Comparison of ENCODE assay signal across 1 cellular context in genomic region chr16:89167425-89167941, GRCh38.
TF ChIP-seq lines count a peak whose summit lies in the region.

No MANE protein-coding gene starts in this region.

TF ChIP-seq in HEK293, 187 proteins besides CTCF, POLR2A, EP300 and RAD21 (continued from another document and continues in another):
- TF ChIP-seq OVOL3 (tag by site-specific recombination; IDR thresholded peaks at IDR 0.05), result no peak
- no peak for TF ChIP-seq PRDM6 (tag by site-specific recombination; IDR thresholded peaks at IDR 0.05)
- TF ChIP-seq ZNF146 (tag by site-specific recombination; IDR thresholded peaks at IDR 0.05), result no peak
- TF ChIP-seq ZNF514 (tag by site-specific recombination; IDR thresholded peaks at IDR 0.05), result no peak
- no peak for TF ChIP-seq ZNF175 (tag by site-specific recombination; IDR thresholded peaks at IDR 0.05)
- TF ChIP-seq REST (tag by site-specific recombination; IDR thresholded peaks at IDR 0.05), result no peak
- peak; percentile 60 for TF ChIP-seq ZBTB48 (tag by site-specific recombination; IDR thresholded peaks at IDR 0.05)
- no peak for TF ChIP-seq ZNF768 (tag by site-specific recombination; IDR thresholded peaks at IDR 0.05)
- TF ChIP-seq ZNF239 (tag by site-specific recombination; IDR thresholded peaks at IDR 0.05), result no peak
- TF ChIP-seq, protein P1, sequence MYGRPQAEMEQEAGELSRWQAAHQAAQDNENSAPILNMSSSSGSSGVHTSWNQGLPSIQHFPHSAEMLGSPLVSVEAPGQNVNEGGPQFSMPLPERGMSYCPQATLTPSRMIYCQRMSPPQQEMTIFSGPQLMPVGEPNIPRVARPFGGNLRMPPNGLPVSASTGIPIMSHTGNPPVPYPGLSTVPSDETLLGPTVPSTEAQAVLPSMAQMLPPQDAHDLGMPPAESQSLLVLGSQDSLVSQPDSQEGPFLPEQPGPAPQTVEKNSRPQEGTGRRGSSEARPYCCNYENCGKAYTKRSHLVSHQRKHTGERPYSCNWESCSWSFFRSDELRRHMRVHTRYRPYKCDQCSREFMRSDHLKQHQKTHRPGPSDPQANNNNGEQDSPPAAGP (tag by site-specific recombination; IDR thresholded peaks at IDR 0.05), result peak; percentile 90
- TF ChIP-seq ZNF473 (tag by site-specific recombination; IDR thresholded peaks at IDR 0.05), result no peak
- no peak for TF ChIP-seq ZNF610 (tag by site-specific recombination; IDR thresholded peaks at IDR 0.05; ENCODE audit: borderline replicate concordance)
- no peak for TF ChIP-seq ZNF214 (tag by site-specific recombination; IDR thresholded peaks at IDR 0.05; ENCODE audit: borderline replicate concordance)
- TF ChIP-seq RBAK (tag by site-specific recombination; IDR thresholded peaks at IDR 0.05), result no peak
- TF ChIP-seq GFI1B (tag by site-specific recombination; IDR thresholded peaks at IDR 0.05), result no peak
- TF ChIP-seq ZNF157 (tag by site-specific recombination; IDR thresholded peaks at IDR 0.05), result no peak
- no peak for TF ChIP-seq ZNF76 (tag by site-specific recombination; IDR thresholded peaks at IDR 0.05; ENCODE audit: borderline replicate concordance, low read depth)
- TF ChIP-seq AEBP2 (tag by site-specific recombination; IDR thresholded peaks at IDR 0.05; ENCODE audit: borderline replicate concordance), result no peak
- no peak for TF ChIP-seq ZNF501 (tag by site-specific recombination; IDR thresholded peaks at IDR 0.05)
- TF ChIP-seq, protein P2, sequence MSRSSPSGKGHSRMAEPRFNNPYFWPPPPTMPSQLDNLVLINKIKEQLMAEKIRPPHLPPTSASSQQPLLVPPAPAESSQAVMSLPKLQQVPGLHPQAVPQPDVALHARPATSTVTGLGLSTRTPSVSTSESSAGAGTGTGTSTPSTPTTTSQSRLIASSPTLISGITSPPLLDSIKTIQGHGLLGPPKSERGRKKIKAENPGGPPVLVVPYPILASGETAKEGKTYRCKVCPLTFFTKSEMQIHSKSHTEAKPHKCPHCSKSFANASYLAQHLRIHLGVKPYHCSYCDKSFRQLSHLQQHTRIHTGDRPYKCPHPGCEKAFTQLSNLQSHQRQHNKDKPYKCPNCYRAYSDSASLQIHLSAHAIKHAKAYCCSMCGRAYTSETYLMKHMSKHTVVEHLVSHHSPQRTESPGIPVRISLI (tag by site-specific recombination; IDR thresholded peaks at IDR 0.05), result no peak
- peak; percentile 38; the same call in 1 of the 2 replicates for TF ChIP-seq ZBTB17 (tag by site-specific recombination; IDR thresholded peaks at IDR 0.05)
- TF ChIP-seq ZBTB21 (tag by site-specific recombination; IDR thresholded peaks at IDR 0.05), result no peak
- peak; percentile 89 for TF ChIP-seq ZNF341 (tag by site-specific recombination; IDR thresholded peaks at IDR 0.05; ENCODE audit: low read depth)
- no peak for TF ChIP-seq ZNF184 (tag by site-specific recombination; IDR thresholded peaks at IDR 0.05)
- TF ChIP-seq, protein P3, sequence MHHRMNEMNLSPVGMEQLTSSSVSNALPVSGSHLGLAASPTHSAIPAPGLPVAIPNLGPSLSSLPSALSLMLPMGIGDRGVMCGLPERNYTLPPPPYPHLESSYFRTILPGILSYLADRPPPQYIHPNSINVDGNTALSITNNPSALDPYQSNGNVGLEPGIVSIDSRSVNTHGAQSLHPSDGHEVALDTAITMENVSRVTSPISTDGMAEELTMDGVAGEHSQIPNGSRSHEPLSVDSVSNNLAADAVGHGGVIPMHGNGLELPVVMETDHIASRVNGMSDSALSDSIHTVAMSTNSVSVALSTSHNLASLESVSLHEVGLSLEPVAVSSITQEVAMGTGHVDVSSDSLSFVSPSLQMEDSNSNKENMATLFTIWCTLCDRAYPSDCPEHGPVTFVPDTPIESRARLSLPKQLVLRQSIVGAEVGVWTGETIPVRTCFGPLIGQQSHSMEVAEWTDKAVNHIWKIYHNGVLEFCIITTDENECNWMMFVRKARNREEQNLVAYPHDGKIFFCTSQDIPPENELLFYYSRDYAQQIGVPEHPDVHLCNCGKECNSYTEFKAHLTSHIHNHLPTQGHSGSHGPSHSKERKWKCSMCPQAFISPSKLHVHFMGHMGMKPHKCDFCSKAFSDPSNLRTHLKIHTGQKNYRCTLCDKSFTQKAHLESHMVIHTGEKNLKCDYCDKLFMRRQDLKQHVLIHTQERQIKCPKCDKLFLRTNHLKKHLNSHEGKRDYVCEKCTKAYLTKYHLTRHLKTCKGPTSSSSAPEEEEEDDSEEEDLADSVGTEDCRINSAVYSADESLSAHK (tag by site-specific recombination; IDR thresholded peaks at IDR 0.05), result peak; percentile 38
- no peak for TF ChIP-seq ZNF37A (tag by site-specific recombination; IDR thresholded peaks at IDR 0.05)
- peak; percentile 35; the same call in 1 of the 2 replicates for TF ChIP-seq ZNF366 (tag by site-specific recombination; conservative IDR thresholded peaks at IDR 0.05)
- TF ChIP-seq ZNF148 (tag by site-specific recombination; IDR thresholded peaks at IDR 0.05; ENCODE audit: borderline replicate concordance), result no peak
- TF ChIP-seq ZXDB (tag by site-specific recombination; IDR thresholded peaks at IDR 0.05), result peak; percentile 75
- TF ChIP-seq, protein P4, sequence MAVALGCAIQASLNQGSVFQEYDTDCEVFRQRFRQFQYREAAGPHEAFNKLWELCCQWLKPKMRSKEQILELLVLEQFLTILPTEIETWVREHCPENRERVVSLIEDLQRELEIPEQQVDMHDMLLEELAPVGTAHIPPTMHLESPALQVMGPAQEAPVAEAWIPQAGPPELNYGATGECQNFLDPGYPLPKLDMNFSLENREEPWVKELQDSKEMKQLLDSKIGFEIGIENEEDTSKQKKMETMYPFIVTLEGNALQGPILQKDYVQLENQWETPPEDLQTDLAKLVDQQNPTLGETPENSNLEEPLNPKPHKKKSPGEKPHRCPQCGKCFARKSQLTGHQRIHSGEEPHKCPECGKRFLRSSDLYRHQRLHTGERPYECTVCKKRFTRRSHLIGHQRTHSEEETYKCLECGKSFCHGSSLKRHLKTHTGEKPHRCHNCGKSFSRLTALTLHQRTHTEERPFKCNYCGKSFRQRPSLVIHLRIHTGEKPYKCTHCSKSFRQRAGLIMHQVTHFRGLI (tag by site-specific recombination; IDR thresholded peaks at IDR 0.05), result no peak
- TF ChIP-seq ZNF707 (tag by site-specific recombination; IDR thresholded peaks at IDR 0.05), result no peak
- no peak for TF ChIP-seq TRIM28 (IDR thresholded peaks at IDR 0.05; ENCODE audit: borderline replicate concordance, low read length)
- TF ChIP-seq HOXC10 (CRISPR knock-in tag; IDR thresholded peaks at IDR 0.05), result no peak
- TF ChIP-seq PRDM1 (tag by site-specific recombination; IDR thresholded peaks at IDR 0.05), result no peak
- TF ChIP-seq ZNF626 (tag by site-specific recombination; IDR thresholded peaks at IDR 0.05), result no peak
- TF ChIP-seq ZBTB1 (tag by site-specific recombination; IDR thresholded peaks at IDR 0.05), result no peak
- TF ChIP-seq, protein P5, sequence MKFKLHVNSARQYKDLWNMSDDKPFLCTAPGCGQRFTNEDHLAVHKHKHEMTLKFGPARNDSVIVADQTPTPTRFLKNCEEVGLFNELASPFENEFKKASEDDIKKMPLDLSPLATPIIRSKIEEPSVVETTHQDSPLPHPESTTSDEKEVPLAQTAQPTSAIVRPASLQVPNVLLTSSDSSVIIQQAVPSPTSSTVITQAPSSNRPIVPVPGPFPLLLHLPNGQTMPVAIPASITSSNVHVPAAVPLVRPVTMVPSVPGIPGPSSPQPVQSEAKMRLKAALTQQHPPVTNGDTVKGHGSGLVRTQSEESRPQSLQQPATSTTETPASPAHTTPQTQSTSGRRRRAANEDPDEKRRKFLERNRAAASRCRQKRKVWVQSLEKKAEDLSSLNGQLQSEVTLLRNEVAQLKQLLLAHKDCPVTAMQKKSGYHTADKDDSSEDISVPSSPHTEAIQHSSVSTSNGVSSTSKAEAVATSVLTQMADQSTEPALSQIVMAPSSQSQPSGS (tag by site-specific recombination; IDR thresholded peaks at IDR 0.05; ENCODE audit: low read depth), result no peak
- TF ChIP-seq ZNF140 (tag by site-specific recombination; IDR thresholded peaks at IDR 0.05), result no peak
- TF ChIP-seq ZNF660 (tag by site-specific recombination; IDR thresholded peaks at IDR 0.05), result 0 out of 2 replicates have a peak, but pooled peaks have one; percentile 52
- no peak for TF ChIP-seq ZNF433 (tag by site-specific recombination; IDR thresholded peaks at IDR 0.05; ENCODE audit: low read depth)
- no peak for TF ChIP-seq ZNF202 (tag by site-specific recombination; IDR thresholded peaks at IDR 0.05; ENCODE audit: borderline replicate concordance)
- TF ChIP-seq ZBTB20 (tag by site-specific recombination; IDR thresholded peaks at IDR 0.05), result peak; percentile 31; the same call in 1 of the 2 replicates
- no peak for TF ChIP-seq ZSCAN5A (tag by site-specific recombination; IDR thresholded peaks at IDR 0.05)
- TF ChIP-seq ZBTB8A (tag by site-specific recombination; IDR thresholded peaks at IDR 0.05), result peak; percentile 87
- TF ChIP-seq, protein P6, sequence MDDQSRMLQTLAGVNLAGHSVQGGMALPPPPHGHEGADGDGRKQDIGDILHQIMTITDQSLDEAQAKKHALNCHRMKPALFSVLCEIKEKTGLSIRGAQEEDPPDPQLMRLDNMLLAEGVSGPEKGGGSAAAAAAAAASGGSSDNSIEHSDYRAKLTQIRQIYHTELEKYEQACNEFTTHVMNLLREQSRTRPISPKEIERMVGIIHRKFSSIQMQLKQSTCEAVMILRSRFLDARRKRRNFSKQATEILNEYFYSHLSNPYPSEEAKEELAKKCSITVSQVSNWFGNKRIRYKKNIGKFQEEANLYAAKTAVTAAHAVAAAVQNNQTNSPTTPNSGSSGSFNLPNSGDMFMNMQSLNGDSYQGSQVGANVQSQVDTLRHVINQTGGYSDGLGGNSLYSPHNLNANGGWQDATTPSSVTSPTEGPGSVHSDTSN (CRISPR knock-in tag; IDR thresholded peaks at IDR 0.05), result no peak
